In the genomic region with DNA sequence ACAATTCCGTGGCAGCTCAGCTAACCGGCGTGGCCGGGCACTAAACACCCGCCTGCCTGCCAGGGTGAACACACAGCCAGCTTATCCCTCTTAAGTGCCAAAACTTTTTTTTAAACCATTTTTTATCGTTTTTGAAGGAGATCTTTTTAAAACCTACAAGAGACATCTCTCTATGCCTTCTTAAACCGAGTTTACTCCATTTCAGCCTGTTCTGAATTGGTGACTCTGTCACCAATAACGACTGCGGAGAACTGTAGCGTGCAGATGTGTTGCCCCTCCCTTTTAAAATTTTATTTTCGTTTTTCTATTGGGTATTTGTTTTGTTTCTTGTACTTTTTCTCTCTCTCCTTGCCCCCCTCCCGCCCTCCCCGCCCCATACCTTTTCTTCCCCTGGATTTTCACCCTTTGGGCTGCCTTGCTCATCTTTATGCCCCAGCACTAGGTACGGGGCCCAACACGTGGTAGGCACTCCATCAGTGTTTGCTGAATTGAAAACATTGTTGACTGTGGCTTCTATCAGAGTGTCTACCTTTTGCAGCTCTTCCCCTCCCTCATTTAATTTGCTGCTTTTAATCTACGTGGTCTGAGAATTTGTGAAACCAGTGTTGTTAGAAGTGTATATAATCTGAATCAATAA, we compare ENCODE assay signal across 8 cellular contexts. TPM values are rescaled to one million over a fixed set of nuclear protein-coding genes. Genes with fewer than 3 reads are reported as not detected.
A peak's percentile ranks its signal among the peaks of the same experiment; 100 is the strongest.
DNase-seq lines count a peak whose midpoint lies in the region; ATAC-seq and TF ChIP-seq lines count a peak whose summit lies in the region.

No MANE protein-coding gene starts in this region.

- H3K79me2 ChIP-seq in osteoblast (ENCODE audit: insufficient read depth, low read length), result peaks cover 46% of the 10 kb centered on the region

- no peak for DNase-seq in CD8-positive, alpha-beta T cell
- DNase-seq in Panc1 (ENCODE audit: low read depth, low spot score) (no peak), epithelial cell of esophagus (ENCODE audit: low read depth) (no peak), osteoblast (ENCODE audit: insufficient read length, low spot score, missing footprints) (peak; percentile 58), RPMI8226 (no peak), SK-N-DZ (ENCODE audit: low spot score) (no peak), NAMALWA (ENCODE audit: low spot score) (no peak), inferior parietal cortex (ENCODE audit: extremely low spot score) (no peak)

- peaks cover 22% of the 10 kb centered on the region for H3K36me3 Mint-ChIP-seq in CD8-positive, alpha-beta T cell

- no peak overlapping the region for H2AFZ ChIP-seq in osteoblast (ENCODE audit: low read length)

- peaks cover 42% of the 10 kb centered on the region for H3K4me1 Mint-ChIP-seq in CD8-positive, alpha-beta T cell (ENCODE audit: low read depth)

- H3K4me1 ChIP-seq in CD8-positive, alpha-beta T cell (ENCODE audit: insufficient read depth, low read length), result peaks cover 28% of the 10 kb centered on the region
- H3K4me1 ChIP-seq in Panc1 (ENCODE audit: control insufficient read depth, insufficient read depth, low read length) (peaks cover 26% of the 10 kb centered on the region), osteoblast (ENCODE audit: insufficient read depth, low read length) (peaks cover 21% of the 10 kb centered on the region)

- peak; percentile 33 for ATAC-seq in CD8-positive, alpha-beta T cell
- no peak for ATAC-seq in Panc1

- peak overlapping the region; percentile 97 for H3K27ac Mint-ChIP-seq in CD8-positive, alpha-beta T cell

- peak overlapping the region; percentile 95 for H3K4me2 ChIP-seq in osteoblast (ENCODE audit: insufficient read depth, low read length)

- no peaks in the 10 kb centered on the region for H3K9me3 Mint-ChIP-seq in CD8-positive, alpha-beta T cell

- no TSS peak for BruUV-seq in Panc1 (replicated peaks; lab: Mats Ljungman, UMichigan)

- no peaks in the 10 kb centered on the region for H3K36me3 ChIP-seq in CD8-positive, alpha-beta T cell (ENCODE audit: insufficient read depth, low read length)
- H3K36me3 ChIP-seq in Panc1 (ENCODE audit: control insufficient read depth, insufficient read depth, low read length), result peaks cover 8% of the 10 kb centered on the region; the same call in 1 of the 2 replicates
- no peaks in the 10 kb centered on the region for H3K36me3 ChIP-seq in osteoblast (ENCODE audit: insufficient read depth, low read length)

- no peaks in the 10 kb centered on the region for H3K9me3 ChIP-seq in CD8-positive, alpha-beta T cell (ENCODE audit: low read length)
- H3K9me3 ChIP-seq in Panc1 (ENCODE audit: control insufficient read depth, insufficient read depth, low read depth, low read length) (no peaks in the 10 kb centered on the region), osteoblast (ENCODE audit: low read depth, low read length) (no peaks in the 10 kb centered on the region)

- H3K27me3 Mint-ChIP-seq in CD8-positive, alpha-beta T cell (ENCODE audit: low read depth), result no peaks in the 10 kb centered on the region

- TF ChIP-seq CTCF in CD8-positive, alpha-beta T cell (IDR thresholded peaks at IDR 0.05), result no peak
- no peak for TF ChIP-seq CTCF in Panc1 (IDR thresholded peaks at IDR 0.05)
- TF ChIP-seq CTCF in epithelial cell of esophagus (IDR thresholded peaks at IDR 0.05; ENCODE audit: insufficient read depth, low read depth, low read length, missing control alignments), result no peak
- TF ChIP-seq CTCF in osteoblast (IDR thresholded peaks at IDR 0.05; ENCODE audit: extremely low read depth, low read depth, low read length), result no peak

- peak overlapping the region; percentile 99 for H3K4me3 Mint-ChIP-seq in CD8-positive, alpha-beta T cell

- peaks cover 34% of the 10 kb centered on the region for H4K20me1 ChIP-seq in osteoblast (ENCODE audit: insufficient read depth, low read length)

- no peaks in the 10 kb centered on the region for H3K27me3 ChIP-seq in CD8-positive, alpha-beta T cell (ENCODE audit: insufficient read depth, low read length)
- H3K27me3 ChIP-seq in Panc1 (ENCODE audit: control insufficient read depth, insufficient read depth, low read length), result no peaks in the 10 kb centered on the region
- no peaks in the 10 kb centered on the region for H3K27me3 ChIP-seq in osteoblast (ENCODE audit: insufficient read depth, low read length)

- H3K4me3 ChIP-seq in CD8-positive, alpha-beta T cell (ENCODE audit: low read depth, low read length), result peak overlapping the region; percentile 86
- H3K4me3 ChIP-seq in Panc1 (ENCODE audit: low read depth in 2 of 2, low read length in 2 of 2) (peak overlapping the region; percentile 77 to 94), epithelial cell of esophagus (ENCODE audit: low read length) (peak overlapping the region; percentile 92), osteoblast (ENCODE audit: insufficient read depth, low read length) (peak overlapping the region; percentile 99)

- H3K27ac ChIP-seq in CD8-positive, alpha-beta T cell (ENCODE audit: low read depth, low read length), result peak overlapping the region; percentile 88
- H3K27ac ChIP-seq in Panc1 (ENCODE audit: low read length) (peak overlapping the region; percentile 92), osteoblast (ENCODE audit: low read depth, low read length) (peak overlapping the region; percentile 86)

- in situ Hi-C loops in Panc1 (cut with HindIII; ENCODE audit: low pct_unique_long_range_greater_than_20kb, low sequenced_read_pairs), result no loop called here

- intact Hi-C loops in CD8-positive, alpha-beta T cell (cut with DNase I, micrococcal nuclease), result loop anchor here in 1 of 2 experiments (1.0 kb wide), 1 partner anchor 11 kb away; no protein-coding TSS in a partner anchor
- intact Hi-C loops in Panc1 (cut with micrococcal nuclease; ENCODE audit: unreplicated experiment), result no loop called here

- POLR2A ChIA-PET in CD8-positive, alpha-beta T cell (lab: Charles Lee), result interaction anchor here (0.6 to 3.9 kb wide), 3 partner anchors 9 to 26 kb away, joined by 3 to 44 read pairs (median 9); a partner anchor contains a TSS
- POLR2A ChIA-PET in Panc1 (lab: Charles Lee), result interaction anchor here (0.5 to 1.0 kb wide), 3 partner anchors 29 to 39 kb away, joined by 3 to 8 read pairs (median 4); no protein-coding TSS in a partner anchor

- CTCF ChIA-PET in CD8-positive, alpha-beta T cell (lab: Charles Lee), result interaction anchor here (0.8 to 4.1 kb wide), 11 partner anchors 10 to 90 kb away, joined by 3 to 37 read pairs (median 4); a partner anchor contains a TSS
- CTCF ChIA-PET in Panc1 (lab: Charles Lee), result no interaction called here

RNA-seq across cellular contexts. Expression of a gene that starts 1.5 kb away (rescaled TPM):
- 10 to 100 TPM; 21.8 to 22.0 TPM for total RNA-seq in CD8-positive, alpha-beta T cell
- total RNA-seq in Panc1 (2021; ENCODE audit: unreplicated experiment) (18.9 TPM), osteoblast (9.0 and 9.4 TPM in 2 replicates)
- 17.6 TPM for polyA plus RNA-seq in Panc1 (2012; ENCODE audit: insufficient read length)
- 15.5 and 26.9 TPM in 2 replicates for polyA plus RNA-seq in SK-N-DZ (2014; cell fraction: cytosol; rRNA removed)
- 18.5 and 21.7 TPM in 2 replicates for polyA plus RNA-seq in SK-N-DZ (2014; cell fraction: nucleus; rRNA removed)

RNA-seq across cellular contexts. Expression of a gene that starts 8.3 kb away (rescaled TPM):
- total RNA-seq in CD8-positive, alpha-beta T cell, result 1 to 10 TPM; 1.9 to 2.6 TPM
- total RNA-seq in Panc1 (2021; ENCODE audit: unreplicated experiment) (20.5 TPM), osteoblast (2.2 and 3.5 TPM in 2 replicates)
- 22.6 TPM for polyA plus RNA-seq in Panc1 (2012; ENCODE audit: insufficient read length)
- 12.8 and 13.3 TPM in 2 replicates for polyA plus RNA-seq in SK-N-DZ (2014; cell fraction: cytosol; rRNA removed)
- 23.2 and 73.6 TPM in 2 replicates for polyA plus RNA-seq in SK-N-DZ (2014; cell fraction: nucleus; rRNA removed)

RNA-seq across cellular contexts. Expression of a gene that starts 26.5 kb away (rescaled TPM):
- 10 to 100 TPM; 10.3 to 11.1 TPM for total RNA-seq in CD8-positive, alpha-beta T cell
- 48.6 TPM for total RNA-seq in Panc1 (2021; ENCODE audit: unreplicated experiment)
- polyA plus RNA-seq in Panc1 (2012; ENCODE audit: insufficient read length), result 52.3 TPM
- 6.2 and 6.9 TPM in 2 replicates for total RNA-seq in osteoblast
- 17.4 and 22.3 TPM in 2 replicates for polyA plus RNA-seq in SK-N-DZ (2014; cell fraction: cytosol; rRNA removed)
- polyA plus RNA-seq in SK-N-DZ (2014; cell fraction: nucleus; rRNA removed), result 24.7 and 43.1 TPM in 2 replicates

RNA-seq across cellular contexts. Expression of a gene that starts 41.3 kb away (rescaled TPM):
- total RNA-seq in CD8-positive, alpha-beta T cell, result not detected
- 0.10 TPM for total RNA-seq in Panc1 (2021; ENCODE audit: unreplicated experiment)
- polyA plus RNA-seq in Panc1 (2012; ENCODE audit: insufficient read length), result 0.10 TPM
- not detected in 2 replicates for total RNA-seq in osteoblast
- polyA plus RNA-seq in SK-N-DZ (2014; cell fraction: cytosol; rRNA removed), result not detected in 2 replicates
- polyA plus RNA-seq in SK-N-DZ (2014; cell fraction: nucleus; rRNA removed), result not detected in 2 replicates

RNA-seq across cellular contexts. Expression of a gene that starts 48.0 kb away (rescaled TPM):
- 1 to 10 TPM; 1.3 to 1.4 TPM for total RNA-seq in CD8-positive, alpha-beta T cell
- total RNA-seq in Panc1 (2021; ENCODE audit: unreplicated experiment) (44.9 TPM), osteoblast (39.5 and 49.6 TPM in 2 replicates)
- 74.8 TPM for polyA plus RNA-seq in Panc1 (2012; ENCODE audit: insufficient read length)
- polyA plus RNA-seq in SK-N-DZ (2014; cell fraction: cytosol; rRNA removed), result 26.4 and 29.4 TPM in 2 replicates
- polyA plus RNA-seq in SK-N-DZ (2014; cell fraction: nucleus; rRNA removed), result 14.7 and 28.9 TPM in 2 replicates
